Comparison of ENCODE assay signal across 8 cellular contexts in the genomic region with DNA sequence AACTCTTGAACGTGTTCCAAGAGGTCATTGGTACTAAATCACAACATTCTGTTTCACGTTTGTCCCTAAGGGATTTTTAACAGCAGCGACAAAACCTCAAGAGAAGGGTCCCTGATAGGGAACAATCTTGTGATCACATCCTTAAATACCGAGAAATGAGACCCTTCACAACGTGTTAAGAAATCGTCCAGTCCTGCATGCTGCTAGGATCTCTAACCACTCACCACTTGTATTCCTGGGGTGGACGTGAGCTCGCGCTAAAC.
DNase-seq lines count a peak whose midpoint lies in the region; ATAC-seq and TF ChIP-seq lines count a peak whose summit lies in the region.

No MANE protein-coding gene starts in this region.

- H3K27me3 Mint-ChIP-seq in activated B cell treated with CpG ODN at 0.5 μM for 24 hours, result no peaks in the 10 kb centered on the region

- POLR2A ChIA-PET in activated B cell treated with CpG ODN at 0.5 μM for 24 hours (lab: Charles Lee), result interaction anchor here (0.7 to 1.4 kb wide), 8 partner anchors 12 to 481 kb away, joined by 3 to 6 read pairs (median 4); no protein-coding TSS in a partner anchor

- no peak for DNase-seq in HL-60 (ENCODE audit: low read depth in 1 of 2, low spot score in 1 of 2)
- no peak for DNase-seq in activated B cell treated with CpG ODN at 0.5 μM for 24 hours
- no peak for DNase-seq in right cardiac atrium
- no peak for DNase-seq in GM03348 (ENCODE audit: low spot score)
- no peak for DNase-seq in mesenteric fat pad (ENCODE audit: low spot score)
- no peak for DNase-seq in NCI-H510A (lab: John Stamatoyannopoulos, UW)

- H3K4me1 Mint-ChIP-seq in activated B cell treated with CpG ODN at 0.5 μM for 24 hours, result peaks cover 34% of the 10 kb centered on the region

- no peak overlapping the region for H3K4me3 ChIP-seq in HL-60 (replicated peaks; ENCODE audit: insufficient read depth, low read length)
- peak overlapping the region; percentile 64 for H3K4me3 ChIP-seq in right cardiac atrium (ENCODE audit: low read length)
- peak overlapping the region; percentile 54 to 76 (median 64) for H3K4me3 ChIP-seq in skin epidermis

- H3K4me3 Mint-ChIP-seq in activated B cell treated with CpG ODN at 0.5 μM for 24 hours, result peak overlapping the region; percentile 97

- peak overlapping the region; percentile 100 for H3K27ac Mint-ChIP-seq in activated B cell treated with CpG ODN at 0.5 μM for 24 hours

- no peak for TF ChIP-seq CTCF in HL-60 (IDR thresholded peaks at IDR 0.05; ENCODE audit: insufficient read depth, low read length)
- TF ChIP-seq CTCF in activated B cell treated with CpG ODN at 0.5 μM for 24 hours (IDR thresholded peaks at IDR 0.05), result no peak

- CTCF ChIA-PET in activated B cell treated with CpG ODN at 0.5 μM for 24 hours (lab: Charles Lee), result interaction anchor here (0.9 kb wide), 1 partner anchor 20 kb away, joined by 3 read pairs; no protein-coding TSS in a partner anchor

- H3K9me3 ChIP-seq in right cardiac atrium (ENCODE audit: control insufficient read depth, low read length), result no peaks in the 10 kb centered on the region

- H3K4me1 ChIP-seq in right cardiac atrium (ENCODE audit: control insufficient read depth, insufficient read depth, low read length), result no peaks in the 10 kb centered on the region

- H3K27me3 ChIP-seq in HL-60 (ENCODE audit: insufficient read depth, poor library complexity, severe bottlenecking) (no peaks in the 10 kb centered on the region), right cardiac atrium (ENCODE audit: control insufficient read depth, insufficient read depth) (no peaks in the 10 kb centered on the region)

- H3K27ac ChIP-seq in HL-60 (replicated peaks) (peak overlapping the region; percentile 88), right cardiac atrium (ENCODE audit: low read length) (peak overlapping the region; percentile 99), skin epidermis (peak overlapping the region in 20 of 21 experiments; percentile 86 to 99 (median 99))

- no peaks in the 10 kb centered on the region for H3K9me3 Mint-ChIP-seq in activated B cell treated with CpG ODN at 0.5 μM for 24 hours

- 8% methylated on average over 9 of the region's 9 CpGs for WGBS in right cardiac atrium

- intact Hi-C loops in activated B cell treated with CpG ODN at 0.5 μM for 24 hours (cut with micrococcal nuclease) (loop anchor here (5.0 kb wide), 1 partner anchor 38 kb away; no protein-coding TSS in a partner anchor), right cardiac atrium (cut with DNase I) (loop anchor here in 1 of 4 donors (5.0 kb wide), 1 partner anchor 133 kb away; the partner anchor contains the start of gene KRAS)

- ATAC-seq in activated B cell treated with CpG ODN at 0.5 μM for 24 hours (ENCODE audit: low read depth) (no peak), right cardiac atrium (no peak), GM18873 (IDR thresholded peaks at IDR 0.05; ENCODE audit: low FRiP score, unreplicated experiment) (no peak)

- peaks cover 8% of the 10 kb centered on the region for H3K36me3 Mint-ChIP-seq in activated B cell treated with CpG ODN at 0.5 μM for 24 hours (ENCODE audit: low read depth)
